In the genomic region with DNA sequence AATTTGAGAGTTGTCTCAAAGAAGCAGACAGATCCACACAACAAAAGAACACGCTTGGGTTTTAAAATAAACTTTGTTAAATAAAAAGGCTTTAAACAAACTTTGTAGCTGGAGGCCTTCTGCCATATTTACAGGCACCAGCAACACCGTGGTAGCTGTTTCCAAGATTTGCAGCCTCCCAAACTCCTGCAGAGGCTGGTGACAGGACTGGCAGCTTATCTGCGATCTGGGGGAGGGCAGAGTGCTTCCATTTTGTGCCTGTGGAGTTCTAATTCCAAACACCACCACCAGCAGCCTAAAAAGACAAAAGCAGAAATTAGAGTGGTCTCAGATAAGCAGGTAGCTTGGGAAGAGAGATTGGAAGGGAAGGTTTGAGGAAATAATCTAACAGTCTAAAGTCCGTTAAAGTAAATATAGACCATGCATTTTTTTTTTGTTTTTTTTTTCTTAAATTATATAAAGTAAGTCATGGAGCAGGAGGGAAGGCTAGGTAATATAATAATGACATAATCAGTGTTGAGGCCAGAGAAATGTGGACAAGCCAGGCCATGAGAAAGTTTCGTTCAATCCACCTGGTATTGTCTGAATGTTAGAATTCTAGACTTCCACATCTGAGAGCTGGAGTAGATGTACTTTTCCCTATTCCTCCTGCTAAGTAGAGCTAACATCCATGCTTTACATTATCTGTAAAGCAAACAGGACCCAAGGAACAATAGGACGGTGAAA, we compare ENCODE assay signal across 25 cellular contexts.
"Had no signal": no experiment of that assay in that cellular context is flagged by ENCODE, and none has a peak within 500 bp of the region (broad histone marks: within the 10 kb centered on the region; RNA-seq: fewer than 3 reads in every experiment).

No MANE protein-coding gene starts in this region.

- H3K4me1 Mint-ChIP-seq: naive thymus-derived CD8-positive, alpha-beta T cell; nephron; neural crest cell had no signal

- H3K27me3 ChIP-seq: heart left ventricle, neutrophil, right atrium auricular region, tibial nerve, uterus had no signal

- H3K9me3 Mint-ChIP-seq: nephron; neural crest cell; stimulated activated naive CD8-positive, alpha-beta T cell treated with anti-CD3 and anti-CD28 coated beads, Interleukin-15, Interleukin-2, amounts not matched to agents 100 ng/mL and 50 ng/mL, for 24 hours; type B pancreatic cell had no signal

- H3K27ac ChIP-seq: heart left ventricle, left ventricle myocardium inferior, neutrophil, parathyroid adenoma, right atrium auricular region, skin epidermis, tibial nerve, uterus had no signal

- H3K36me3 ChIP-seq: heart left ventricle, left ventricle myocardium inferior, neutrophil, right atrium auricular region, tibial nerve, uterus had no signal

- H3K27me3 Mint-ChIP-seq: stimulated activated naive CD8-positive, alpha-beta T cell treated with anti-CD3 and anti-CD28 coated beads, Interleukin-15, Interleukin-2, amounts not matched to agents 100 ng/mL and 50 ng/mL, for 24 hours had no signal

- H3K36me3 Mint-ChIP-seq: naive thymus-derived CD8-positive, alpha-beta T cell; type B pancreatic cell had no signal

- H3K79me2 ChIP-seq: parathyroid adenoma had no signal

- ATAC-seq: heart left ventricle; naive thymus-derived CD8-positive, alpha-beta T cell; sciatic nerve had no signal

- H3K4me3 Mint-ChIP-seq: naive thymus-derived CD8-positive, alpha-beta T cell; nephron; neural crest cell; stimulated activated naive CD8-positive, alpha-beta T cell treated with anti-CD3 and anti-CD28 coated beads, Interleukin-15, Interleukin-2, amounts not matched to agents 100 ng/mL and 50 ng/mL, for 24 hours; type B pancreatic cell had no signal

- H3K27ac Mint-ChIP-seq: naive thymus-derived CD8-positive, alpha-beta T cell; nephron; progenitor cell of endocrine pancreas; stimulated activated naive CD8-positive, alpha-beta T cell treated with anti-CD3 and anti-CD28 coated beads, Interleukin-15, Interleukin-2, amounts not matched to agents 100 ng/mL and 50 ng/mL, for 24 hours; type B pancreatic cell had no signal

- DNase-seq: glutamatergic neuron; heart left ventricle; hypothalamus; islet precursor cell; left ventricle myocardium inferior; midbrain; naive thymus-derived CD8-positive, alpha-beta T cell; stimulated activated CD4-positive, alpha-beta T cell treated with anti-CD3 and anti-CD28 coated beads, Interleukin-12 subunit alpha, Interleukin-12 subunit beta, amount 100 ng/mL, for 4 hours; stimulated activated CD4-positive, alpha-beta T cell treated with anti-CD3 and anti-CD28 coated beads, Interleukin-15, amount 100 ng/mL, for 24 hours; stimulated activated CD4-positive, alpha-beta T cell treated with anti-CD3 and anti-CD28 coated beads, Interleukin-2, amount 100 ng/mL, for 24 hours; stimulated activated CD4-positive, alpha-beta T cell treated with anti-CD3 and anti-CD28 coated beads, Interleukin-4, amount 100 ng/mL, for 1 hour; stimulated activated naive CD4-positive, alpha-beta T cell; uterus had no signal

- H3K4me1 ChIP-seq: heart left ventricle, left ventricle myocardium inferior, parathyroid adenoma, right atrium auricular region, tibial nerve, uterus had no signal

- H2AFZ ChIP-seq: parathyroid adenoma had no signal

- H3K9me3 ChIP-seq: neutrophil, right atrium auricular region, uterus had no signal

- H3K4me3 ChIP-seq: heart left ventricle, left ventricle myocardium inferior, lung, right atrium auricular region, skin epidermis, tibial nerve, uterus had no signal
